Comparison of ENCODE assay signal across 19 cellular contexts in genomic region chr4:94480362-94480951, GRCh38. TPM values are rescaled to one million over a fixed set of nuclear protein-coding genes. Genes with fewer than 3 reads are reported as not detected.
DNase-seq lines count a peak whose midpoint lies in the region; ATAC-seq and TF ChIP-seq lines count a peak whose summit lies in the region.
"Had no signal": no experiment of that assay in that cellular context is flagged by ENCODE, and none has a peak within 500 bp of the region (broad histone marks: within the 10 kb centered on the region; RNA-seq: fewer than 3 reads in every experiment).

No MANE protein-coding gene starts in this region.

- H3K79me2 ChIP-seq in PC-3 (ENCODE audit: low read length) = peaks cover 77% of the 10 kb centered on the region

- H3K9ac ChIP-seq in IMR-90 (ENCODE audit: low read depth, low read length) (no peak overlapping the region), subcutaneous abdominal adipose tissue (ENCODE audit: low read length in 5 of 5) (no peak overlapping the region), PC-3 (ENCODE audit: low read length) (no peak overlapping the region)
- H3K9ac ChIP-seq: BLaER1 treated with 17β-estradiol and CSF1 and Interleukin-3, amounts not matched to agents 10 nM and 100 nM had no signal

- H2BK20ac ChIP-seq in IMR-90 (ENCODE audit: low read depth, low read length) = no peak overlapping the region

- no peak overlapping the region for H3K56ac ChIP-seq in IMR-90 (ENCODE audit: extremely low read depth, insufficient read depth, low read length)

- in situ Hi-C loops in IMR-90 (cut with MboI; ENCODE audit: low sequenced_read_pairs) = no loop called here

- H4K5ac ChIP-seq in IMR-90 (ENCODE audit: low read depth, low read length) = 0 out of 2 replicates have a peak overlapping the region, but pooled peaks have one; percentile 5

- H3K27me3 Mint-ChIP-seq in T-cell = no peaks in the 10 kb centered on the region
- H3K27me3 Mint-ChIP-seq: activated naive CD4-positive, alpha-beta T cell treated with anti-CD3 and anti-CD28 coated beads, Interleukin-2, amount 10 ng/mL, durations not matched to agents 7 days and 5 days; dendritic cell treated with granulocyte-macrophage colony-stimulating factor and Interleukin-4, amounts not matched to agents 40 ng/mL and 50 ng/mL, for 4 days had no signal

- DNase-seq in IMR-90 (no peak), ascending aorta (ENCODE audit: low spot score in 2 of 2) (no peak), left lobe of liver (ENCODE audit: low spot score) (no peak), T-cell (no peak), PC-3 (no peak), NCI-H1105 (lab: John Stamatoyannopoulos, UW) (no peak)
- DNase-seq: activated CD4-positive, alpha-beta T cell treated with anti-CD3 and anti-CD28 coated beads, Interleukin-2, amount 50 U/mL, for 1 hour; activated naive CD4-positive, alpha-beta T cell treated with anti-CD3 and anti-CD28 coated beads, Interleukin-2, amount 10 ng/mL, durations not matched to agents 7 days and 5 days; DMS153; Kasumi-1; NCI-H1417; NCI-H774; small intestine; stimulated activated CD8-positive, alpha-beta memory T cell treated with anti-CD3 and anti-CD28 coated beads, Interleukin-4, amount 100 ng/mL, for 48 hours; SW 1271 had no signal

- H2AK5ac ChIP-seq in IMR-90 (ENCODE audit: low read depth, low read length) = no peak overlapping the region

- ATAC-seq in IMR-90 (ENCODE audit: low read depth) (no peak), left lobe of liver (peak; percentile 25), T-cell (replicated peaks in 1 of 4) (no peak), PC-3 (no peak)
- ATAC-seq: Panc1 had no signal

- H4K20me1 ChIP-seq in IMR-90 (ENCODE audit: insufficient read depth, low read length) (peaks cover 15% of the 10 kb centered on the region), PC-3 (ENCODE audit: low read length) (no peaks in the 10 kb centered on the region)

- H2BK120ac ChIP-seq in IMR-90 (ENCODE audit: low read depth, low read length) = no peak overlapping the region

- H3K4me2 ChIP-seq in IMR-90 (ENCODE audit: low read depth, low read length) (no peak overlapping the region), PC-3 (ENCODE audit: low read length) (no peak overlapping the region)
- H3K4me2 ChIP-seq: BLaER1 treated with 17β-estradiol and CSF1 and Interleukin-3, amounts not matched to agents 10 nM and 100 nM had no signal

- H2AFZ ChIP-seq in IMR-90 (replicated peaks; ENCODE audit: low read length, poor library complexity) (no peak overlapping the region), PC-3 (ENCODE audit: low read length) (no peak overlapping the region)

- H3K4me1 Mint-ChIP-seq in T-cell = peaks cover 7 to 12% (median 11%) of the 10 kb centered on the region in 3 donors
- H3K4me1 Mint-ChIP-seq: activated naive CD4-positive, alpha-beta T cell treated with anti-CD3 and anti-CD28 coated beads, Interleukin-2, amount 10 ng/mL, durations not matched to agents 7 days and 5 days had no signal

- H3K14ac ChIP-seq in IMR-90 (replicated peaks; ENCODE audit: low read depth, low read length) = no peak overlapping the region

- no peak for TF ChIP-seq RAD21 in IMR-90 (IDR thresholded peaks at IDR 0.05; ENCODE audit: low read length)

- 83% methylated on average over 1 of the region's 2 CpGs; no CpG with 5 or more reads in 1 of the 2 experiments for WGBS in IMR-90 (ENCODE audit: extremely low coverage in 2 of 2, insufficient read length in 1 of 2), 2 experiments

- no peak overlapping the region for H3K27ac ChIP-seq in IMR-90 (ENCODE audit: insufficient read depth, low read length)
- H3K27ac ChIP-seq in ascending aorta = peak overlapping the region; percentile 65 to 66
- peak overlapping the region; percentile 3 for H3K27ac ChIP-seq in subcutaneous abdominal adipose tissue (ENCODE audit: low read depth, low read length)
- no peak overlapping the region for H3K27ac ChIP-seq in PC-3 (ENCODE audit: low read length)
- H3K27ac ChIP-seq: BLaER1 treated with 17β-estradiol and CSF1 and Interleukin-3, amounts not matched to agents 10 nM and 100 nM had no signal

- no peak overlapping the region for H4K91ac ChIP-seq in IMR-90 (ENCODE audit: insufficient read depth, low read depth, low read length)

- H2BK5ac ChIP-seq in IMR-90 (ENCODE audit: low read depth, low read length, poor library complexity, severe bottlenecking) = no peak overlapping the region

- no peaks in the 10 kb centered on the region for H3K9me2 ChIP-seq in PC-3 (replicated peaks; ENCODE audit: low read length)

- TF ChIP-seq POLR2A in IMR-90 (IDR thresholded peaks at IDR 0.05; ENCODE audit: low read depth, low read length) = no peak

- H3K9me3 Mint-ChIP-seq in T-cell = no peaks in the 10 kb centered on the region
- H3K9me3 Mint-ChIP-seq: activated naive CD4-positive, alpha-beta T cell treated with anti-CD3 and anti-CD28 coated beads, Interleukin-2, amount 10 ng/mL, durations not matched to agents 7 days and 5 days; dendritic cell treated with granulocyte-macrophage colony-stimulating factor and Interleukin-4, amounts not matched to agents 40 ng/mL and 50 ng/mL, for 4 days had no signal

- CTCF ChIA-PET in IMR-90 (lab: Yijun Ruan, JAX) (no interaction called here), T-cell (lab: Charles Lee) (no interaction called here), PC-3 (lab: Charles Lee) (no interaction called here)

- H3K36me3 Mint-ChIP-seq in T-cell = peaks cover 2% of the 10 kb centered on the region
- H3K36me3 Mint-ChIP-seq: activated naive CD4-positive, alpha-beta T cell treated with anti-CD3 and anti-CD28 coated beads, Interleukin-2, amount 10 ng/mL, durations not matched to agents 7 days and 5 days had no signal

- H3K9me1 ChIP-seq in IMR-90 (ENCODE audit: insufficient read depth, low read length) = 0 out of 2 replicates have a peak, but pooled peaks cover 2% of the 10 kb centered on the region

- peak overlapping the region; percentile 44; the same call in 1 of the 2 replicates for H3K23ac ChIP-seq in IMR-90 (ENCODE audit: low read depth, low read length)

- no peak overlapping the region for H3K4me3 Mint-ChIP-seq in T-cell
- H3K4me3 Mint-ChIP-seq: activated naive CD4-positive, alpha-beta T cell treated with anti-CD3 and anti-CD28 coated beads, Interleukin-2, amount 10 ng/mL, durations not matched to agents 7 days and 5 days; dendritic cell treated with granulocyte-macrophage colony-stimulating factor and Interleukin-4, amounts not matched to agents 40 ng/mL and 50 ng/mL, for 4 days had no signal

- no peak for TF ChIP-seq CTCF in IMR-90 (conservative IDR thresholded peaks at IDR 0.05; ENCODE audit: low read depth, low read length)
- TF ChIP-seq CTCF in ascending aorta (IDR thresholded peaks at IDR 0.05) = no peak
- no peak for TF ChIP-seq CTCF in PC-3 (conservative IDR thresholded peaks at IDR 0.05; ENCODE audit: low read depth, low read length)

- no peak overlapping the region for H3K27ac Mint-ChIP-seq in T-cell
- H3K27ac Mint-ChIP-seq: activated naive CD4-positive, alpha-beta T cell treated with anti-CD3 and anti-CD28 coated beads, Interleukin-2, amount 10 ng/mL, durations not matched to agents 7 days and 5 days; dendritic cell treated with granulocyte-macrophage colony-stimulating factor and Interleukin-4, amounts not matched to agents 40 ng/mL and 50 ng/mL, for 4 days had no signal

- H3K4ac ChIP-seq in IMR-90 (ENCODE audit: low read depth, low read length) = no peak overlapping the region

- H3K27me3 ChIP-seq in IMR-90 (ENCODE audit: control insufficient read depth, insufficient read depth, low read length) (no peaks in the 10 kb centered on the region), ascending aorta (no peaks in the 10 kb centered on the region), subcutaneous abdominal adipose tissue (ENCODE audit: control insufficient read depth in 5 of 5, insufficient read depth in 4 of 5, low read length in 5 of 5) (no peaks in the 10 kb centered on the region), PC-3 (ENCODE audit: low read length) (no peaks in the 10 kb centered on the region)
- H3K27me3 ChIP-seq: BLaER1 treated with 17β-estradiol and CSF1 and Interleukin-3, amounts not matched to agents 10 nM and 100 nM had no signal

- no peak overlapping the region for H3K18ac ChIP-seq in IMR-90 (ENCODE audit: low read depth, low read length)

- H3K4me1 ChIP-seq in IMR-90 (ENCODE audit: control insufficient read depth, insufficient read depth, low read length) (peaks cover 5% of the 10 kb centered on the region; the same call in 1 of the 2 replicates), ascending aorta (peaks cover 8 to 47% of the 10 kb centered on the region in 2 donors), subcutaneous abdominal adipose tissue (ENCODE audit: control insufficient read depth in 5 of 5, insufficient read depth in 5 of 5, low read length in 5 of 5) (peaks cover 0 to 18% (median 15%) of the 10 kb centered on the region in 5 donors), PC-3 (ENCODE audit: insufficient read depth, low read length) (peaks cover 12% of the 10 kb centered on the region)

- intact Hi-C loops in IMR-90 (cut with micrococcal nuclease) = no loop called here
- intact Hi-C loops in ascending aorta (cut with DNase I) = no loop called here
- intact Hi-C loops in PC-3 (cut with micrococcal nuclease) = no loop called here

- POLR2A ChIA-PET in IMR-90 (lab: Charles Lee; ENCODE audit: unreplicated experiment) (no interaction called here), T-cell (lab: Charles Lee) (no interaction called here), PC-3 (lab: Charles Lee; ENCODE audit: unreplicated experiment) (no interaction called here)

- H2AK9ac ChIP-seq in IMR-90 (replicated peaks; ENCODE audit: low read depth, low read length, poor library complexity) = no peak overlapping the region

- dilution Hi-C loops in IMR-90 (cut with HindIII; ENCODE audit: low sequenced_read_pairs, unreplicated experiment) = no loop called here

- H3F3A ChIP-seq in PC-3 (ENCODE audit: low read length, unreplicated experiment) = no peaks in the 10 kb centered on the region

- no peak overlapping the region for H2BK15ac ChIP-seq in IMR-90 (ENCODE audit: low read depth, low read length)

- H3K4me3 ChIP-seq in IMR-90 (ENCODE audit: insufficient read depth, low read depth, low read length) (no peak overlapping the region), ascending aorta (peak overlapping the region; percentile 4 to 29), subcutaneous abdominal adipose tissue (ENCODE audit: low read depth in 1 of 5, low read length in 5 of 5) (no peak overlapping the region), PC-3 (ENCODE audit: low read length) (no peak overlapping the region)
- H3K4me3 ChIP-seq: BLaER1 treated with 17β-estradiol and CSF1 and Interleukin-3, amounts not matched to agents 10 nM and 100 nM had no signal

- peak overlapping the region in 1 of 2 experiments; percentile 11; a peak in 1 of 4 replicates for H4K8ac ChIP-seq in IMR-90 (ENCODE audit: low read depth in 2 of 2, low read length in 2 of 2)

- H3K36me3 ChIP-seq in IMR-90 (ENCODE audit: control insufficient read depth, insufficient read depth, low read length) = no peaks in the 10 kb centered on the region; the same call in 1 of the 2 replicates
- no peaks in the 10 kb centered on the region for H3K36me3 ChIP-seq in ascending aorta
- no peaks in the 10 kb centered on the region for H3K36me3 ChIP-seq in subcutaneous abdominal adipose tissue (ENCODE audit: control insufficient read depth in 5 of 5, insufficient read depth in 5 of 5, low read length in 5 of 5)
- H3K36me3 ChIP-seq in PC-3 (ENCODE audit: low read depth, low read length) = no peaks in the 10 kb centered on the region
- H3K36me3 ChIP-seq: BLaER1 treated with 17β-estradiol and CSF1 and Interleukin-3, amounts not matched to agents 10 nM and 100 nM had no signal

- no peaks in the 10 kb centered on the region for H3K9me3 ChIP-seq in IMR-90 (ENCODE audit: control insufficient read depth, insufficient read depth, low read length)
- H3K9me3 ChIP-seq in ascending aorta = no peaks in the 10 kb centered on the region
- H3K9me3 ChIP-seq in subcutaneous abdominal adipose tissue (ENCODE audit: control insufficient read depth in 5 of 5, low read length in 5 of 5) = no peaks in the 10 kb centered on the region
- H3K9me3 ChIP-seq in PC-3 (ENCODE audit: low read length) = no peaks in the 10 kb centered on the region
- H3K9me3 ChIP-seq: BLaER1 treated with 17β-estradiol and CSF1 and Interleukin-3, amounts not matched to agents 10 nM and 100 nM had no signal

- BruUV-seq in IMR-90 (replicated peaks; lab: Mats Ljungman, UMichigan) = no TSS peak
- BruUV-seq in PC-3 (replicated peaks; lab: Mats Ljungman, UMichigan) = no TSS peak

- H3K79me1 ChIP-seq in IMR-90 (ENCODE audit: low read depth in 1 of 2, low read length in 2 of 2) = peaks cover 17 to 53% of the 10 kb centered on the region in 2 experiments

RNA-seq across cellular contexts. Expression of gene PDLIM5, which starts 28.7 kb away (rescaled TPM):
- total RNA-seq in IMR-90 (2012; rRNA removed) (159 and 188 TPM in 2 replicates), ascending aorta (103 TPM), left lobe of liver (79.0 TPM), T-cell (10 to 100 TPM; 27.1 to 32.0 (median 29.6) TPM), PC-3 (2014; rRNA removed) (30.7 and 57.8 TPM in 2 replicates)
- polyA plus RNA-seq in IMR-90 (2012; rRNA removed) = 96.5 and 98.9 TPM in 2 replicates
- polyA plus RNA-seq in IMR-90 (2012; cell fraction: cytosol; rRNA removed) = 50.8 and 51.2 TPM in 2 replicates
- 53.9 and 106 TPM in 2 replicates for polyA plus RNA-seq in IMR-90 (2012; cell fraction: nucleus; rRNA removed; ENCODE audit: low replicate concordance)

Comparison
In these comparisons a context has a peak if more than half of its experiments do, and no peak if none do; other contexts are left out.
1. H3K27ac ChIP-seq: peak in ascending aorta (2 of 2) and subcutaneous abdominal adipose tissue (single experiment); none in IMR-90 (single experiment) and PC-3 (single experiment).
2. H3K4me3 ChIP-seq: peak in ascending aorta (2 of 2); none in IMR-90 (single experiment), subcutaneous abdominal adipose tissue (0 of 5) and PC-3 (single experiment).